1 cellular context compared by ENCODE assay signal in the genomic region with DNA sequence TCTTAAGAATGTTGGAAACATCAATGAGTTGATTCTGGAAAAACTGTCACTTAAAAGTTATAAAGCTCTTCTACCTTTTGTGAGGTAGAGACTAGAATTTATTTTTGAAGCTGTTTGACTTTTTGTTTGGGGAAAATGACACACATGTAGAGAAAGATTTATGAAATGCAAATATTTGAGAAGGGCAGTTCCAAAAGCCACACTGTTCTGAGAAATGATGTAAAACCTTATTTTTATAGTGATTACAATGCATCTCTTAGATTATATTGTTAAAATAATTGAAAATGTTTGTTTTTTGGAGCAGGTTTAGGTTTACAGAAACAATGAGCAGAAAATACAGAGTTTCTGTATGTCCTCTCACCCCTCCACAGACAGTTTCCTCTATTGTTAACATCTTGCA.
TF ChIP-seq lines count a peak whose summit lies in the region.

No MANE protein-coding gene starts in this region.

TF ChIP-seq in GM12878, 131 proteins besides CTCF, POLR2A, EP300 and RAD21 (continued from another document):
- TF ChIP-seq, protein P1, sequence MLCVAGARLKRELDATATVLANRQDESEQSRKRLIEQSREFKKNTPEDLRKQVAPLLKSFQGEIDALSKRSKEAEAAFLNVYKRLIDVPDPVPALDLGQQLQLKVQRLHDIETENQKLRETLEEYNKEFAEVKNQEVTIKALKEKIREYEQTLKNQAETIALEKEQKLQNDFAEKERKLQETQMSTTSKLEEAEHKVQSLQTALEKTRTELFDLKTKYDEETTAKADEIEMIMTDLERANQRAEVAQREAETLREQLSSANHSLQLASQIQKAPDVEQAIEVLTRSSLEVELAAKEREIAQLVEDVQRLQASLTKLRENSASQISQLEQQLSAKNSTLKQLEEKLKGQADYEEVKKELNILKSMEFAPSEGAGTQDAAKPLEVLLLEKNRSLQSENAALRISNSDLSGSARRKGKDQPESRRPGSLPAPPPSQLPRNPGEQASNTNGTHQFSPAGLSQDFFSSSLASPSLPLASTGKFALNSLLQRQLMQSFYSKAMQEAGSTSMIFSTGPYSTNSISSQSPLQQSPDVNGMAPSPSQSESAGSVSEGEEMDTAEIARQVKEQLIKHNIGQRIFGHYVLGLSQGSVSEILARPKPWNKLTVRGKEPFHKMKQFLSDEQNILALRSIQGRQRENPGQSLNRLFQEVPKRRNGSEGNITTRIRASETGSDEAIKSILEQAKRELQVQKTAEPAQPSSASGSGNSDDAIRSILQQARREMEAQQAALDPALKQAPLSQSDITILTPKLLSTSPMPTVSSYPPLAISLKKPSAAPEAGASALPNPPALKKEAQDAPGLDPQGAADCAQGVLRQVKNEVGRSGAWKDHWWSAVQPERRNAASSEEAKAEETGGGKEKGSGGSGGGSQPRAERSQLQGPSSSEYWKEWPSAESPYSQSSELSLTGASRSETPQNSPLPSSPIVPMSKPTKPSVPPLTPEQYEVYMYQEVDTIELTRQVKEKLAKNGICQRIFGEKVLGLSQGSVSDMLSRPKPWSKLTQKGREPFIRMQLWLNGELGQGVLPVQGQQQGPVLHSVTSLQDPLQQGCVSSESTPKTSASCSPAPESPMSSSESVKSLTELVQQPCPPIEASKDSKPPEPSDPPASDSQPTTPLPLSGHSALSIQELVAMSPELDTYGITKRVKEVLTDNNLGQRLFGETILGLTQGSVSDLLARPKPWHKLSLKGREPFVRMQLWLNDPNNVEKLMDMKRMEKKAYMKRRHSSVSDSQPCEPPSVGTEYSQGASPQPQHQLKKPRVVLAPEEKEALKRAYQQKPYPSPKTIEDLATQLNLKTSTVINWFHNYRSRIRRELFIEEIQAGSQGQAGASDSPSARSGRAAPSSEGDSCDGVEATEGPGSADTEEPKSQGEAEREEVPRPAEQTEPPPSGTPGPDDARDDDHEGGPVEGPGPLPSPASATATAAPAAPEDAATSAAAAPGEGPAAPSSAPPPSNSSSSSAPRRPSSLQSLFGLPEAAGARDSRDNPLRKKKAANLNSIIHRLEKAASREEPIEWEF (IDR thresholded peaks at IDR 0.05; ENCODE audit: insufficient replicate concordance, low read depth, low read length): no peak
- TF ChIP-seq, protein P2, sequence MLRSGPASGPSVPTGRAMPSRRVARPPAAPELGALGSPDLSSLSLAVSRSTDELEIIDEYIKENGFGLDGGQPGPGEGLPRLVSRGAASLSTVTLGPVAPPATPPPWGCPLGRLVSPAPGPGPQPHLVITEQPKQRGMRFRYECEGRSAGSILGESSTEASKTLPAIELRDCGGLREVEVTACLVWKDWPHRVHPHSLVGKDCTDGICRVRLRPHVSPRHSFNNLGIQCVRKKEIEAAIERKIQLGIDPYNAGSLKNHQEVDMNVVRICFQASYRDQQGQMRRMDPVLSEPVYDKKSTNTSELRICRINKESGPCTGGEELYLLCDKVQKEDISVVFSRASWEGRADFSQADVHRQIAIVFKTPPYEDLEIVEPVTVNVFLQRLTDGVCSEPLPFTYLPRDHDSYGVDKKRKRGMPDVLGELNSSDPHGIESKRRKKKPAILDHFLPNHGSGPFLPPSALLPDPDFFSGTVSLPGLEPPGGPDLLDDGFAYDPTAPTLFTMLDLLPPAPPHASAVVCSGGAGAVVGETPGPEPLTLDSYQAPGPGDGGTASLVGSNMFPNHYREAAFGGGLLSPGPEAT (IDR thresholded peaks at IDR 0.05; ENCODE audit: low read depth): no peak
